Comparison of ENCODE assay signal across 19 cellular contexts in the genomic region with DNA sequence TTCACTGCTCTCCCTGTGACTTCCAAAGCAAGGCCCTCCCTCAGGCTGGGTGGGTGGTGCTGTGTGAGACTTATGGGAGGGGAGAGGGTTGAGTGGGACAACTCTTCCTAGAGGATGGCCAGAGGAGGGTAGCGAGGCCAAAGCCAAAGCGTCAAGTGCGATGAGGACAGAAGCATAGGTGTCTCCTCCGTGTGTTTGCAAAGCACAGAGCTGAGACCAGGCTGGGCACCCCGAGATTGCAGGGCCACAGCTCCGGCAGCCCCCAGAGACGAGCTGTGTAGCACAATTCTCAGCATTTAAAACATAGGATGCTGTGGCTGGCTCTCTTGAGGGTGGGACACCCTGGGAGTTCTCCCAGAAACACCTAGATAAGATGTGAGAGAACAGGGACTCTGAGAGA.
DNase-seq lines count a peak whose midpoint lies in the region; ATAC-seq lines count a peak whose summit lies in the region.
"Had no signal": no experiment of that assay in that cellular context is flagged by ENCODE, and none has a peak within 500 bp of the region (broad histone marks: within the 10 kb centered on the region; RNA-seq: fewer than 3 reads in every experiment).

No MANE protein-coding gene starts in this region.

- no peak overlapping the region for H4K91ac ChIP-seq in neuronal stem cell (ENCODE audit: low read depth, low read length, poor library complexity)
- no peak overlapping the region for H4K91ac ChIP-seq in trophoblast cell (ENCODE audit: low read depth, low read length)

- no peak overlapping the region for H2BK5ac ChIP-seq in neuronal stem cell (ENCODE audit: low read length)
- no peak overlapping the region for H2BK5ac ChIP-seq in trophoblast cell (ENCODE audit: low read depth, low read length, poor library complexity)

- no peak overlapping the region for H4K12ac ChIP-seq in trophoblast cell (ENCODE audit: low read depth, low read length)

- H3K4me3 ChIP-seq in neuronal stem cell (ENCODE audit: low read length in 2 of 2), result no peak overlapping the region
- no peak overlapping the region for H3K4me3 ChIP-seq in trophoblast cell (ENCODE audit: low read depth, low read length)
- H3K4me3 ChIP-seq: GM23338 had no signal

- H2BK15ac ChIP-seq in neuronal stem cell (ENCODE audit: low read length), result peak overlapping the region; percentile 9

- H3K4ac ChIP-seq in neuronal stem cell (ENCODE audit: low read length) (no peak overlapping the region), trophoblast cell (ENCODE audit: low read depth, low read length) (no peak overlapping the region)

- peak overlapping the region; percentile 84 for H3K18ac ChIP-seq in neuronal stem cell (ENCODE audit: low read length)
- H3K18ac ChIP-seq in trophoblast cell (ENCODE audit: low read length), result no peak overlapping the region

- no peaks in the 10 kb centered on the region for H3K4me1 Mint-ChIP-seq in stimulated activated effector memory CD8-positive, alpha-beta T cell treated with anti-CD3 and anti-CD28 coated beads, Interleukin-12 subunit alpha, Interleukin-12 subunit beta, amount 100 ng/mL, for 72 hours
- H3K4me1 Mint-ChIP-seq: B cell; CD4-positive, alpha-beta memory T cell; GM23338 had no signal

- peak; percentile 12 for ATAC-seq in stimulated activated effector memory CD8-positive, alpha-beta T cell treated with anti-CD3 and anti-CD28 coated beads, Interleukin-12 subunit alpha, Interleukin-12 subunit beta, amount 100 ng/mL, for 72 hours
- ATAC-seq in GM21526 (IDR thresholded peaks at IDR 0.05; ENCODE audit: low FRiP score, unreplicated experiment) (no peak), GM19395 (IDR thresholded peaks at IDR 0.05; ENCODE audit: unreplicated experiment) (no peak)
- ATAC-seq: GM23338, HCT116 had no signal

- H3K27ac Mint-ChIP-seq in stimulated activated effector memory CD8-positive, alpha-beta T cell treated with anti-CD3 and anti-CD28 coated beads, Interleukin-12 subunit alpha, Interleukin-12 subunit beta, amount 100 ng/mL, for 72 hours, result no peak overlapping the region
- H3K27ac Mint-ChIP-seq: B cell; CD4-positive, alpha-beta memory T cell; GM23338 had no signal

- H3K9me3 Mint-ChIP-seq in stimulated activated effector memory CD8-positive, alpha-beta T cell treated with anti-CD3 and anti-CD28 coated beads, Interleukin-12 subunit alpha, Interleukin-12 subunit beta, amount 100 ng/mL, for 72 hours, result no peaks in the 10 kb centered on the region
- H3K9me3 Mint-ChIP-seq: CD4-positive, alpha-beta memory T cell; GM23338; H9 had no signal

- WGBS in neuronal stem cell (ENCODE audit: extremely low coverage in 2 of 2, insufficient read length in 2 of 2, insufficient replicate concordance in 1 of 2), 2 donors, result no CpG with 5 or more reads among the region's 7 CpGs
- WGBS in trophoblast cell (ENCODE audit: extremely low coverage, insufficient coverage, insufficient read length), result no CpG with 5 or more reads among the region's 7 CpGs

- H3K36me3 Mint-ChIP-seq in stimulated activated effector memory CD8-positive, alpha-beta T cell treated with anti-CD3 and anti-CD28 coated beads, Interleukin-12 subunit alpha, Interleukin-12 subunit beta, amount 100 ng/mL, for 72 hours, result peaks cover 6% of the 10 kb centered on the region
- H3K36me3 Mint-ChIP-seq: CD4-positive, alpha-beta memory T cell had no signal

- H3K27me3 ChIP-seq in neuronal stem cell (ENCODE audit: control insufficient read depth in 3 of 3, insufficient read depth in 3 of 3, low read depth in 1 of 3, low read length in 3 of 3) (peaks cover 0 to 5% (median 0%) of the 10 kb centered on the region in 3 experiments), trophoblast cell (ENCODE audit: insufficient read depth, low read length) (no peaks in the 10 kb centered on the region)

- H2BK12ac ChIP-seq in neuronal stem cell (ENCODE audit: low read length) (no peak overlapping the region), trophoblast cell (ENCODE audit: low read length) (no peak overlapping the region)

- H3K9ac ChIP-seq in neuronal stem cell (ENCODE audit: low read depth, low read length, poor library complexity) (peak overlapping the region; percentile 3), trophoblast cell (ENCODE audit: low read length) (no peak overlapping the region)

- no peaks in the 10 kb centered on the region for H3K4me1 ChIP-seq in neuronal stem cell (ENCODE audit: control insufficient read depth in 2 of 2, insufficient read depth in 1 of 2, low read depth in 1 of 2, low read length in 2 of 2)
- H3K4me1 ChIP-seq in trophoblast cell (ENCODE audit: control insufficient read depth in 1 of 2, insufficient read depth in 2 of 2, low read length in 2 of 2), result no peaks in the 10 kb centered on the region

- H2AK5ac ChIP-seq in neuronal stem cell (ENCODE audit: low read depth, low read length), result peak overlapping the region; percentile 25
- H2AK5ac ChIP-seq in trophoblast cell (ENCODE audit: low read length), result no peak overlapping the region

- H3K79me1 ChIP-seq in neuronal stem cell (ENCODE audit: low read depth, low read length) (no peaks in the 10 kb centered on the region), trophoblast cell (ENCODE audit: low read length) (no peaks in the 10 kb centered on the region)

- H3K14ac ChIP-seq in neuronal stem cell (ENCODE audit: low read length) (no peak overlapping the region), trophoblast cell (ENCODE audit: low read length) (no peak overlapping the region)

- H3K36me3 ChIP-seq in neuronal stem cell (replicated peaks in 1 of 2; ENCODE audit: control insufficient read depth in 2 of 2, insufficient read depth in 2 of 2, low read length in 2 of 2) (no peaks in the 10 kb centered on the region), trophoblast cell (ENCODE audit: control insufficient read depth in 1 of 2, insufficient read depth in 2 of 2, low read length in 2 of 2) (no peaks in the 10 kb centered on the region)

- H3K23ac ChIP-seq in neuronal stem cell (ENCODE audit: low read depth, low read length, poor library complexity), result no peak overlapping the region
- no peak overlapping the region for H3K23ac ChIP-seq in trophoblast cell (ENCODE audit: low read length)

- H4K8ac ChIP-seq in neuronal stem cell (ENCODE audit: low read depth, low read length) (peak overlapping the region; percentile 55), trophoblast cell (ENCODE audit: low read depth, low read length) (no peak overlapping the region)

- H3K9me3 ChIP-seq in neuronal stem cell (replicated peaks in 1 of 2; ENCODE audit: control insufficient read depth in 2 of 2, insufficient read depth in 1 of 2, low read depth in 1 of 2, low read length in 2 of 2) (no peaks in the 10 kb centered on the region), trophoblast cell (ENCODE audit: insufficient read depth, low read depth, low read length) (peaks cover 8% of the 10 kb centered on the region)

- no peak overlapping the region for H2BK120ac ChIP-seq in neuronal stem cell (ENCODE audit: low read depth, low read length)
- H2BK120ac ChIP-seq in trophoblast cell (ENCODE audit: insufficient read depth, low read length, poor library complexity), result no peak overlapping the region

- no peak overlapping the region for H3K4me3 Mint-ChIP-seq in stimulated activated effector memory CD8-positive, alpha-beta T cell treated with anti-CD3 and anti-CD28 coated beads, Interleukin-12 subunit alpha, Interleukin-12 subunit beta, amount 100 ng/mL, for 72 hours
- H3K4me3 Mint-ChIP-seq: B cell; CD4-positive, alpha-beta memory T cell; GM23338; H9 had no signal

- H2AFZ ChIP-seq in neuronal stem cell (ENCODE audit: low read length), result no peak overlapping the region
- no peak overlapping the region for H2AFZ ChIP-seq in trophoblast cell (ENCODE audit: insufficient read depth, low read length, poor library complexity)
- H2AFZ ChIP-seq: GM23338 had no signal

- H3K79me2 ChIP-seq in trophoblast cell (ENCODE audit: control insufficient read depth, insufficient read depth, low read length, poor library complexity), result no peaks in the 10 kb centered on the region

- H3K4me2 ChIP-seq in neuronal stem cell (ENCODE audit: insufficient read depth, low read length, poor library complexity, severe bottlenecking) (no peak overlapping the region), trophoblast cell (ENCODE audit: low read length) (no peak overlapping the region)
- H3K4me2 ChIP-seq: GM23338 had no signal

- H3K27ac ChIP-seq in neuronal stem cell (replicated peaks; ENCODE audit: low read length) (no peak overlapping the region), trophoblast cell (ENCODE audit: low read depth, low read length) (no peak overlapping the region)
- H3K27ac ChIP-seq: 22Rv1 had no signal

- peak; percentile 39 for DNase-seq in activated effector memory CD4-positive, alpha-beta T cell treated with anti-CD3 and anti-CD28 coated beads, Interleukin-2, amount 50 U/mL, for 16 hours
- no peak for DNase-seq in activated effector memory CD4-positive, alpha-beta T cell treated with Interleukin-2 at 50 U/mL for 16 hours
- DNase-seq in neuronal stem cell (ENCODE audit: low spot score) (no peak), trophoblast cell (no peak)
- no peak for DNase-seq in stimulated activated effector memory CD8-positive, alpha-beta T cell treated with anti-CD3 and anti-CD28 coated beads, Interleukin-12 subunit alpha, Interleukin-12 subunit beta, amount 100 ng/mL, for 72 hours (ENCODE audit: low spot score in 2 of 2)
- DNase-seq: C1 segment of cervical spinal cord; Calu3; CD4-positive, alpha-beta memory T cell; COR-L47; DMS53; DMS79 treated with DMSO at 0.1 percent for 48 hours; GF-D8; H9 had no signal
